15 cellular contexts compared by ENCODE assay signal in the genomic region with DNA sequence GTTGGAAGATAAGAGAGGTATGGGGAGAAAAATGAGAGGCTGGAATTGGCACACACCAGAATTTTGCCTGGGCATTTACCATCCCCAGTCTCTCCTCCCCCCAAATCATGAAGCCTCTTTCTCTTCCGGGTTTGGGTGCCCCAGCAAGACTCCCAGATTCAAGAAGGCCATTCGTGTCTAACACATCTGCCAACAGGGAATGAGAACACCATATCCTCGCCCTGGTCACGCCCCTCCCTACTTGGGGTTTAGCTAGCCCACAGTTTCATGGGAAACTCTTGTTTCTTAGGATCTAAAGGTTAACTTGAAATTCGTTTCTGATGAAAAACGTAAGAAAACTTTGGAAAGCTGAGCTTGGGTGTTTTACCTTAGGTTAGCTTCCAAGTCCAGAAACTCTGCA.
DNase-seq lines count a peak whose midpoint lies in the region; TF ChIP-seq lines count a peak whose summit lies in the region.
"Had no signal": no experiment of that assay in that cellular context is flagged by ENCODE, and none has a peak within 500 bp of the region (broad histone marks: within the 10 kb centered on the region; RNA-seq: fewer than 3 reads in every experiment).

No MANE protein-coding gene starts in this region.

- H3K4me2 ChIP-seq in hepatocyte = no peak overlapping the region

- H2AFZ ChIP-seq in hepatocyte = no peak overlapping the region

- H3K79me2 ChIP-seq in hepatocyte = no peaks in the 10 kb centered on the region

- H3K36me3 Mint-ChIP-seq in activated T-cell treated with anti-CD3 and anti-CD28 coated beads, Interleukin-2, amount 50 U/mL, for 24 hours (ENCODE audit: low read depth) = no peaks in the 10 kb centered on the region

- H3K36me3 ChIP-seq in hepatocyte (replicated peaks; ENCODE audit: insufficient read depth, low read depth) (no peaks in the 10 kb centered on the region), testis (ENCODE audit: low read depth, missing control alignments) (no peaks in the 10 kb centered on the region)

- no peaks in the 10 kb centered on the region for H4K20me1 ChIP-seq in hepatocyte (ENCODE audit: insufficient read depth, poor library complexity, severe bottlenecking)

- no peak for TF ChIP-seq POLR2A in testis (IDR thresholded peaks at IDR 0.05)

- H3K4me1 ChIP-seq in hepatocyte (ENCODE audit: insufficient read depth) (peaks cover 39% of the 10 kb centered on the region), testis (peaks cover 41% of the 10 kb centered on the region)

- no peaks in the 10 kb centered on the region for H3K9me2 ChIP-seq in hepatocyte (replicated peaks; ENCODE audit: insufficient read depth)

- H3K27me3 ChIP-seq in hepatocyte = no peaks in the 10 kb centered on the region
- no peaks in the 10 kb centered on the region for H3K27me3 ChIP-seq in testis
- H3K27me3 ChIP-seq: dorsolateral prefrontal cortex had no signal

- WGBS in hepatocyte (ENCODE audit: low lambda C conversion rate, missing lambda C conversion rate) = 86% methylated on average over 6 of the region's 6 CpGs
- WGBS in testis, 2 donors = 50 to 74% methylated on average over 6 of the region's 6 CpGs

- peaks cover 37% of the 10 kb centered on the region for H3K4me1 Mint-ChIP-seq in activated T-cell treated with anti-CD3 and anti-CD28 coated beads, Interleukin-2, amount 50 U/mL, for 24 hours (ENCODE audit: low read depth)

- DNase-seq in EL = peak; percentile 39
- peak; percentile 45 for DNase-seq in RPMI7951 (ENCODE audit: low read depth)
- DNase-seq in hepatocyte (ENCODE audit: low spot score) = no peak
- no peak for DNase-seq in testis
- no peak for DNase-seq in iPS-NIHi11 (ENCODE audit: low spot score)
- no peak for DNase-seq in D341Med (ENCODE audit: low spot score)
- DNase-seq in activated T-cell treated with anti-CD3 and anti-CD28 coated beads, Interleukin-2, amount 50 U/mL, for 24 hours = no peak
- DNase-seq: activated CD8-positive, alpha-beta memory T cell treated with anti-CD3 and anti-CD28 coated beads, Interleukin-2, amount 50 U/mL, for 48 hours; activated naive CD4-positive, alpha-beta T cell; DMS 273 treated with DMSO at 0.1 percent for 48 hours; dorsolateral prefrontal cortex; naive thymus-derived CD4-positive, alpha-beta T cell; posterior cingulate gyrus; SHP77 treated with DMSO at 0.1 percent for 48 hours; stimulated activated naive CD4-positive, alpha-beta T cell treated with Interleukin-2 at 50 U/mL for 16 hours had no signal

- no peak overlapping the region for H3K4me3 Mint-ChIP-seq in activated T-cell treated with anti-CD3 and anti-CD28 coated beads, Interleukin-2, amount 50 U/mL, for 24 hours
- H3K4me3 Mint-ChIP-seq: naive thymus-derived CD4-positive, alpha-beta T cell had no signal

- intact Hi-C loops in testis (cut with DNase I; ENCODE audit: low total_unique reads) = no loop called here

- no peaks in the 10 kb centered on the region for H3K27me3 Mint-ChIP-seq in activated T-cell treated with anti-CD3 and anti-CD28 coated beads, Interleukin-2, amount 50 U/mL, for 24 hours
- H3K27me3 Mint-ChIP-seq: naive thymus-derived CD4-positive, alpha-beta T cell had no signal

- H3K4me3 ChIP-seq in hepatocyte (no peak overlapping the region), testis (no peak overlapping the region)
- H3K4me3 ChIP-seq: dorsolateral prefrontal cortex had no signal

- no peak for TF ChIP-seq CTCF in hepatocyte (IDR thresholded peaks at IDR 0.05; ENCODE audit: poor library complexity)
- no peak for TF ChIP-seq CTCF in testis (IDR thresholded peaks at IDR 0.05)

- no peaks in the 10 kb centered on the region for H3K9me3 ChIP-seq in hepatocyte (ENCODE audit: low read depth)
- no peaks in the 10 kb centered on the region for H3K9me3 ChIP-seq in testis

- H3K9me3 Mint-ChIP-seq in activated T-cell treated with anti-CD3 and anti-CD28 coated beads, Interleukin-2, amount 50 U/mL, for 24 hours = no peaks in the 10 kb centered on the region

- no peak overlapping the region for H3K27ac Mint-ChIP-seq in activated T-cell treated with anti-CD3 and anti-CD28 coated beads, Interleukin-2, amount 50 U/mL, for 24 hours
- H3K27ac Mint-ChIP-seq: naive thymus-derived CD4-positive, alpha-beta T cell had no signal

- peak overlapping the region; percentile 38 for H3K27ac ChIP-seq in hepatocyte
- peak overlapping the region; percentile 44 to 73 for H3K27ac ChIP-seq in testis

Comparison
In these comparisons a context has a peak if more than half of its experiments do, and no peak if none do; other contexts are left out.
1. DNase-seq: peak in EL (single experiment) and RPMI7951 (single experiment); none in hepatocyte (single experiment), testis (single experiment), iPS-NIHi11 (single experiment), D341Med (single experiment) and activated T-cell treated with anti-CD3 and anti-CD28 coated beads, Interleukin-2, amount 50 U/mL, for 24 hours (single experiment).